8 cellular contexts compared by ENCODE assay signal in the genomic region with DNA sequence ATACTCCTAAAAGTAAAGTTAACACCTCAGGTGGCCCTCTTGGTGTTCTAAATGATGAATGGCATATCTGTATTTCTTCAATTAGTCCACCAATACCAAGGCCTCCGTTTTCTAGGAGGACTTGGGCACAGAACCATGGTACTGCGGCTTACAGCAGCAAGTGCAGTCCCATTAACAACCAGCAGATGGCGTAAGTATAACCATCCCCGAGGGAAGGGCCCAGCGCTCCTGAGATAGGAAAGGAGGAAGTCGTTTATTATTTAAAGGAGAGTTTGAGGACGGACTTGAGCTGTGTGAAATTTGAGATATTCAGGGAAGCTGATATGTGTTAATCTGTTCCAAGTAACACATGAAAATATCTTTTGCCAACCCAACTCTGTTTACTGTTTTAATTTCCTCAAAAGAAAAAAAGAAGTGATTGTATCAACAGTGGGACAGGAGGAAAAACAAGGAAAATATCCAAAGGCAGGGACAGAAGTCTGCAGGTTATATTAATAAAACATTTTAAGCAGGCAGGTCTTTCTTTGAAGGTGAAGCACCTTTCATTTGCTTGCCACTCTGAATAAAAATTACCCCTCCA. TPM values are rescaled to one million over a fixed set of nuclear protein-coding genes. Genes with fewer than 3 reads are reported as not detected.
DNase-seq lines count a peak whose midpoint lies in the region; ATAC-seq and TF ChIP-seq lines count a peak whose summit lies in the region.

No MANE protein-coding gene starts in this region.

- H3K27me3 ChIP-seq in KMS-11 (ENCODE audit: insufficient read depth, low read depth) (no peaks in the 10 kb centered on the region), Panc1 (ENCODE audit: control insufficient read depth, insufficient read depth, low read length) (no peaks in the 10 kb centered on the region), neuronal stem cell (ENCODE audit: control insufficient read depth in 3 of 3, insufficient read depth in 3 of 3, low read depth in 1 of 3, low read length in 3 of 3) (no peaks in the 10 kb centered on the region), tibial nerve (no peaks in the 10 kb centered on the region)

- H2AFZ ChIP-seq in KMS-11 (ENCODE audit: low read depth), result peak overlapping the region; percentile 5; the same call in 1 of the 2 replicates
- H2AFZ ChIP-seq in neuronal stem cell (ENCODE audit: low read length), result no peak overlapping the region

- no peaks in the 10 kb centered on the region for H3K79me1 ChIP-seq in neuronal stem cell (ENCODE audit: low read depth, low read length)

- in situ Hi-C loops in Panc1 (cut with HindIII; ENCODE audit: low pct_unique_long_range_greater_than_20kb, low sequenced_read_pairs), result no loop called here

- intact Hi-C loops in Panc1 (cut with micrococcal nuclease; ENCODE audit: unreplicated experiment), result no loop called here

- no CpG with 5 or more reads among the region's 7 CpGs for WGBS in neuronal stem cell (ENCODE audit: extremely low coverage in 2 of 2, insufficient read length in 2 of 2, insufficient replicate concordance in 1 of 2), 2 donors
- 4 to 10% methylated on average over 7 of the region's 7 CpGs for WGBS in tibial nerve, 2 donors

- no peak overlapping the region for H4K8ac ChIP-seq in neuronal stem cell (ENCODE audit: low read depth, low read length)

- H3K9me3 ChIP-seq in Panc1 (ENCODE audit: control insufficient read depth, insufficient read depth, low read depth, low read length) (peaks cover 4% of the 10 kb centered on the region; the same call in 1 of the 2 replicates), neuronal stem cell (replicated peaks in 1 of 2; ENCODE audit: control insufficient read depth in 2 of 2, insufficient read depth in 1 of 2, low read depth in 1 of 2, low read length in 2 of 2) (peaks cover 0 to 11% of the 10 kb centered on the region in 2 donors), tibial nerve (peaks cover 0 to 19% (median 3%) of the 10 kb centered on the region in 4 donors)

- DNase-seq in GM10266 (ENCODE audit: extremely low spot score), result peak; percentile 58
- peak; percentile 35 for DNase-seq in Panc1 (ENCODE audit: low read depth, low spot score)
- DNase-seq in activated T-helper 1 cell treated with Interleukin-2 at 50 U/mL for 16 hours (ENCODE audit: low read depth), result peak; percentile 12
- peak; percentile 85 for DNase-seq in fibroblast of villous mesenchyme (ENCODE audit: low read depth)
- peak; percentile 35 for DNase-seq in neuronal stem cell (ENCODE audit: low spot score)
- DNase-seq in tibial nerve (ENCODE audit: low spot score in 2 of 2), result peak; percentile 46 to 85

- no peaks in the 10 kb centered on the region for H3K4me1 ChIP-seq in KMS-11 (ENCODE audit: low read depth, poor library complexity, severe bottlenecking)
- H3K4me1 ChIP-seq in Panc1 (ENCODE audit: control insufficient read depth, insufficient read depth, low read length), result no peaks in the 10 kb centered on the region
- H3K4me1 ChIP-seq in neuronal stem cell (ENCODE audit: control insufficient read depth in 2 of 2, insufficient read depth in 1 of 2, low read depth in 1 of 2, low read length in 2 of 2), result no peaks in the 10 kb centered on the region
- H3K4me1 ChIP-seq in tibial nerve, result no peaks in the 10 kb centered on the region

- no peak overlapping the region for H3K14ac ChIP-seq in neuronal stem cell (ENCODE audit: low read length)

- ATAC-seq in Panc1 (no peak), GM18873 (IDR thresholded peaks at IDR 0.05; ENCODE audit: low FRiP score, unreplicated experiment) (no peak)

- H3K18ac ChIP-seq in neuronal stem cell (ENCODE audit: low read length), result no peak overlapping the region

- peak; percentile 94 for TF ChIP-seq CTCF in GM10266 (IDR thresholded peaks at IDR 0.05; ENCODE audit: control insufficient read depth, insufficient read depth, low read depth, missing control alignments)
- TF ChIP-seq CTCF in KMS-11 (conservative IDR thresholded peaks at IDR 0.05; ENCODE audit: low read depth, low read length), result peak; percentile 99
- peak; percentile 81 for TF ChIP-seq CTCF in Panc1 (IDR thresholded peaks at IDR 0.05)
- peak; percentile 96 for TF ChIP-seq CTCF in fibroblast of villous mesenchyme (IDR thresholded peaks at IDR 0.05; ENCODE audit: insufficient read depth, low read depth, low read length)
- TF ChIP-seq CTCF in tibial nerve (IDR thresholded peaks at IDR 0.05), result peak; percentile 77 to 86 (median 78)

- H3K4ac ChIP-seq in neuronal stem cell (ENCODE audit: low read length), result no peak overlapping the region

- H4K20me1 ChIP-seq in KMS-11 (ENCODE audit: insufficient read depth), result no peaks in the 10 kb centered on the region

- H3K4me3 ChIP-seq in KMS-11 (IDR thresholded peaks at IDR 0.05; ENCODE audit: insufficient read depth, low read depth, low read length) (no peak overlapping the region), Panc1 (ENCODE audit: low read depth in 2 of 2, low read length in 2 of 2) (no peak overlapping the region), fibroblast of villous mesenchyme (ENCODE audit: low read depth, low read length) (no peak overlapping the region), neuronal stem cell (ENCODE audit: low read length in 2 of 2) (no peak overlapping the region), tibial nerve (no peak overlapping the region)

- no peak overlapping the region for H2BK120ac ChIP-seq in neuronal stem cell (ENCODE audit: low read depth, low read length)

- H3K9ac ChIP-seq in KMS-11, result no peak overlapping the region
- H3K9ac ChIP-seq in neuronal stem cell (ENCODE audit: low read depth, low read length, poor library complexity), result no peak overlapping the region

- no peak overlapping the region for H4K91ac ChIP-seq in neuronal stem cell (ENCODE audit: low read depth, low read length, poor library complexity)

- peak in 1 of 2 donors; percentile 10 for TF ChIP-seq EP300 in tibial nerve (IDR thresholded peaks at IDR 0.05)

- H3K4me2 ChIP-seq in KMS-11 (no peak overlapping the region), neuronal stem cell (ENCODE audit: insufficient read depth, low read length, poor library complexity, severe bottlenecking) (no peak overlapping the region)

- H2BK15ac ChIP-seq in neuronal stem cell (ENCODE audit: low read length), result no peak overlapping the region

- no peak overlapping the region for H2BK5ac ChIP-seq in neuronal stem cell (ENCODE audit: low read length)

- CTCF ChIA-PET in Panc1 (lab: Charles Lee), result no interaction called here

- H3K36me3 ChIP-seq in KMS-11 (ENCODE audit: insufficient read depth) (no peaks in the 10 kb centered on the region), Panc1 (ENCODE audit: control insufficient read depth, insufficient read depth, low read length) (no peaks in the 10 kb centered on the region), neuronal stem cell (replicated peaks in 1 of 2; ENCODE audit: control insufficient read depth in 2 of 2, insufficient read depth in 2 of 2, low read length in 2 of 2) (no peaks in the 10 kb centered on the region), tibial nerve (no peaks in the 10 kb centered on the region)

- POLR2A ChIA-PET in Panc1 (lab: Charles Lee), result no interaction called here

- TF ChIP-seq POLR2A in tibial nerve (IDR thresholded peaks at IDR 0.05), result no peak

- H3K79me2 ChIP-seq in KMS-11 (ENCODE audit: insufficient read depth, low read depth), result no peaks in the 10 kb centered on the region

- no TSS peak for BruUV-seq in Panc1 (replicated peaks; lab: Mats Ljungman, UMichigan)

- H3K27ac ChIP-seq in KMS-11, result no peak overlapping the region
- no peak overlapping the region for H3K27ac ChIP-seq in Panc1 (ENCODE audit: low read length)
- no peak overlapping the region for H3K27ac ChIP-seq in neuronal stem cell (replicated peaks; ENCODE audit: low read length)
- no peak overlapping the region for H3K27ac ChIP-seq in tibial nerve

- H3K23ac ChIP-seq in neuronal stem cell (ENCODE audit: low read depth, low read length, poor library complexity), result no peak overlapping the region

- H2BK12ac ChIP-seq in neuronal stem cell (ENCODE audit: low read length), result no peak overlapping the region

- no peak overlapping the region for H2AK5ac ChIP-seq in neuronal stem cell (ENCODE audit: low read depth, low read length)

RNA-seq across cellular contexts. Expression of a gene that starts 37.7 kb away (rescaled TPM):
- total RNA-seq in Panc1 (2021; ENCODE audit: unreplicated experiment), result 0.13 TPM
- polyA plus RNA-seq in Panc1 (2012; ENCODE audit: insufficient read length), result not detected
- under 0.01 TPM in 2 replicates for total RNA-seq in fibroblast of villous mesenchyme
- polyA plus RNA-seq in neuronal stem cell (2013, experiment 1 of 2), result 0.07 TPM
- not detected for polyA plus RNA-seq in neuronal stem cell (2013, experiment 2 of 2)
- total RNA-seq in tibial nerve, result 1 to 10 TPM in 1 of 4 donors, under 1 TPM in 3; 0.39 to 2.4 (median 0.43) TPM

Comparison
In these comparisons a context has a peak if more than half of its experiments do, and no peak if none do; other contexts are left out.
1. DNase-seq: peak in every context shown above with its lines; median percentile 85 in fibroblast of villous mesenchyme; 66 in tibial nerve; 58 in GM10266; 35 in Panc1; 35 in neuronal stem cell; 12 in activated T-helper 1 cell treated with Interleukin-2 at 50 U/mL for 16 hours.